Comparison of ENCODE assay signal across 13 cellular contexts in the genomic region with DNA sequence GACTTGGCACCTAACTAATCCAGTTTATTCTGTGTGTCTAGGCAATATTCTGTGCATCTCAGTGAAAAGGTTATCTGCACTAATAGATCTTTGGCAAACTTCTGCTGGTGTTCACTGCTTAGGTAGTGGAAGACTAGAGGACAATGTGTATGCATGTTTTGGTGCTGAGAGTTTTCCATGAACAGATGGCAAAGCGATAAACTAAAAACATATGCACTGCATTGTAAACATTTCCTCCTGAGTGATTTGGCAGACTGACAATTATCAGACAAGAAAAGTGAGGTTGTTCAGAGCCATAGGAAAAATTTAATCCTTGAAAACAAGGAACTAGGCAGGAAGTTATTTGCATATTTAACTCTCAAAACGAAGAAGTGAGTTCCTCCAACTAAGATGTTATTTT.
DNase-seq lines count a peak whose midpoint lies in the region; ATAC-seq, FAIRE-seq and TF ChIP-seq lines count a peak whose summit lies in the region.
"Had no signal": no experiment of that assay in that cellular context is flagged by ENCODE, and none has a peak within 500 bp of the region (broad histone marks: within the 10 kb centered on the region; RNA-seq: fewer than 3 reads in every experiment).

No MANE protein-coding gene starts in this region.

- FAIRE-seq in H1 (lab: Jason Lieb, UNC) = no peak
- FAIRE-seq: G401.6 had no signal

- H3K4me3 ChIP-seq in H1 (ENCODE audit: extremely low read depth in 1 of 4, insufficient read depth in 2 of 4, low read depth in 3 of 4, low read length in 4 of 4) (no peak overlapping the region), trophoblast cell (ENCODE audit: low read depth, low read length) (no peak overlapping the region), right atrium auricular region (no peak overlapping the region)

- H3K4me2 ChIP-seq in H1 (ENCODE audit: insufficient read depth in 1 of 2, low read depth in 2 of 2, low read length in 2 of 2) (no peak overlapping the region), trophoblast cell (ENCODE audit: low read length) (no peak overlapping the region)

- H2AFZ ChIP-seq in H1 (ENCODE audit: low read length) (peak overlapping the region; percentile 8; the same call in 1 of the 2 replicates), trophoblast cell (ENCODE audit: insufficient read depth, low read length, poor library complexity) (no peak overlapping the region)

- no peak overlapping the region for H4K12ac ChIP-seq in trophoblast cell (ENCODE audit: low read depth, low read length)

- H3K14ac ChIP-seq in H1 (ENCODE audit: insufficient read length) = no peak overlapping the region
- H3K14ac ChIP-seq in trophoblast cell (ENCODE audit: low read length) = no peak overlapping the region

- H3K36me3 ChIP-seq in H1 (ENCODE audit: control insufficient read depth in 2 of 4, insufficient read depth in 4 of 4, low read length in 3 of 4) = no peaks in the 10 kb centered on the region
- H3K36me3 ChIP-seq in trophoblast cell (ENCODE audit: control insufficient read depth in 1 of 2, insufficient read depth in 2 of 2, low read length in 2 of 2) = no peaks in the 10 kb centered on the region
- no peaks in the 10 kb centered on the region for H3K36me3 ChIP-seq in right atrium auricular region

- H4K5ac ChIP-seq in H1 (ENCODE audit: insufficient read length, low read depth, low read length) = no peak overlapping the region

- H3K9me3 ChIP-seq in H1 (ENCODE audit: insufficient read depth in 2 of 2, low read depth in 1 of 2, low read length in 1 of 2) (no peaks in the 10 kb centered on the region), trophoblast cell (ENCODE audit: insufficient read depth, low read depth, low read length) (no peaks in the 10 kb centered on the region), right atrium auricular region (no peaks in the 10 kb centered on the region)

- no peak overlapping the region for H3K4ac ChIP-seq in H1 (replicated peaks; ENCODE audit: insufficient read length, low read depth, low read length)
- H3K4ac ChIP-seq in trophoblast cell (ENCODE audit: low read depth, low read length) = no peak overlapping the region

- H3K4me1 ChIP-seq in H1 (replicated peaks in 1 of 4; ENCODE audit: control insufficient read depth in 3 of 4, insufficient read depth in 4 of 4, low read length in 3 of 4) (no peaks in the 10 kb centered on the region), trophoblast cell (ENCODE audit: control insufficient read depth in 1 of 2, insufficient read depth in 2 of 2, low read length in 2 of 2) (no peaks in the 10 kb centered on the region), right atrium auricular region (peaks cover 0 to 3% of the 10 kb centered on the region in 2 donors)

- H2BK15ac ChIP-seq in H1 (ENCODE audit: low read length) = no peak overlapping the region

- H2BK12ac ChIP-seq in H1 (ENCODE audit: low read depth, low read length) = no peak overlapping the region
- no peak overlapping the region for H2BK12ac ChIP-seq in trophoblast cell (ENCODE audit: low read length)

- H3K9ac ChIP-seq in H1 (replicated peaks in 1 of 4; ENCODE audit: extremely low read depth in 1 of 4, low read depth in 3 of 4, low read length in 3 of 4) (no peak overlapping the region), trophoblast cell (ENCODE audit: low read length) (no peak overlapping the region)

- H2BK20ac ChIP-seq in H1 (ENCODE audit: low read length) = no peak overlapping the region

- DNase-seq in NCI-H1417 (lab: John Stamatoyannopoulos, UW) (peak in 2 of 3 experiments; percentile 24 to 63), NCI-H1417 treated with DMSO at 0.1 percent for 48 hours (lab: John Stamatoyannopoulos, UW) (no peak), NCI-H69 (lab: John Stamatoyannopoulos, UW) (peak; percentile 96), H1 (ENCODE audit: low read depth in 1 of 2, low spot score in 2 of 2) (no peak), trophoblast cell (peak; percentile 55 to 85), right atrium auricular region (ENCODE audit: low spot score) (no peak)
- no peak for DNase-seq in activated naive CD4-positive, alpha-beta T cell treated with anti-CD3 and anti-CD28 coated beads, Interleukin-2, amount 50 U/mL, for 16 hours
- DNase-seq: activated CD4-positive, alpha-beta T cell treated with anti-CD3 and anti-CD28 coated beads, Interleukin-2, amount 10 ng/mL, durations not matched to agents 7 days and 5 days; activated gamma-delta T cell; natural killer cell had no signal

- H3K27ac ChIP-seq in H1 (ENCODE audit: low read depth, low read length) (no peak overlapping the region), trophoblast cell (ENCODE audit: low read depth, low read length) (no peak overlapping the region), right atrium auricular region (no peak overlapping the region)

- H4K91ac ChIP-seq in H1 (replicated peaks; ENCODE audit: insufficient read length, low read length) (no peak overlapping the region), trophoblast cell (ENCODE audit: low read depth, low read length) (no peak overlapping the region)

- H4K8ac ChIP-seq in H1 (ENCODE audit: extremely low read depth, insufficient read depth, low read length) = no peak overlapping the region
- no peak overlapping the region for H4K8ac ChIP-seq in trophoblast cell (ENCODE audit: low read depth, low read length)

- H2BK5ac ChIP-seq in H1 (ENCODE audit: low read depth, low read length) (no peak overlapping the region), trophoblast cell (ENCODE audit: low read depth, low read length, poor library complexity) (no peak overlapping the region)

- TF ChIP-seq CTCF in H1 (IDR thresholded peaks at IDR 0.05; ENCODE audit: control extremely low read depth in 1 of 3, insufficient read depth in 1 of 3, low read depth in 1 of 3, low read length in 3 of 3) = no peak
- TF ChIP-seq CTCF in right atrium auricular region (IDR thresholded peaks at IDR 0.05) = no peak

- ATAC-seq in HG03196 (IDR thresholded peaks at IDR 0.05; ENCODE audit: unreplicated experiment) = no peak
- ATAC-seq: natural killer cell; stimulated activated memory B cell treated with anti-CD40 and anti-IgM and Interleukin-4, amounts not matched to agents 10 μg/mL and 1 μg/mL and 100 μg/mL, for 72 hours had no signal

- H4K20me1 ChIP-seq in H1 (replicated peaks in 1 of 2; ENCODE audit: control insufficient read depth in 1 of 2, insufficient read depth in 2 of 2, low read length in 2 of 2) = no peaks in the 10 kb centered on the region

- 87% methylated on average over 2 of the region's 2 CpGs; no CpG with 5 or more reads in 1 of the 2 experiments for WGBS in H1 (ENCODE audit: extremely low coverage in 1 of 2, insufficient coverage in 1 of 2, insufficient read length in 1 of 2, insufficient replicate concordance in 2 of 2, low coverage in 1 of 2, low lambda C conversion rate in 2 of 2, missing lambda C conversion rate in 1 of 2), 2 experiments
- WGBS in trophoblast cell (ENCODE audit: extremely low coverage, insufficient coverage, insufficient read length) = no CpG with 5 or more reads among the region's 2 CpGs

- CTCF ChIA-PET in H1 (lab: Charles Lee; ENCODE audit: partially characterized antibody) = interaction anchor here (0.7 to 2.0 kb wide), 3 partner anchors 8 to 206 kb away, joined by 3 to 10 read pairs (median 3); no protein-coding TSS in a partner anchor

- H3K23me2 ChIP-seq in H1 (ENCODE audit: low read depth, low read length) = no peaks in the 10 kb centered on the region; the same call in 1 of the 2 replicates

- POLR2A ChIA-PET in H1 (lab: Charles Lee; ENCODE audit: partially characterized antibody) = no interaction called here

- no peak for TF ChIP-seq RAD21 in H1 (IDR thresholded peaks at IDR 0.05 in 1 of 2, conservative IDR thresholded peaks at IDR 0.05 in 1 of 2; ENCODE audit: low read depth in 2 of 2, low read length in 2 of 2)

- TF ChIP-seq EP300 in H1 (IDR thresholded peaks at IDR 0.05; ENCODE audit: borderline replicate concordance in 1 of 2, low read depth in 2 of 2, low read length in 2 of 2) = no peak

- H3K79me1 ChIP-seq in H1 (ENCODE audit: low read depth, low read length) = no peaks in the 10 kb centered on the region
- no peaks in the 10 kb centered on the region for H3K79me1 ChIP-seq in trophoblast cell (ENCODE audit: low read length)

- H3K79me2 ChIP-seq in H1 (ENCODE audit: control insufficient read depth in 1 of 2, insufficient read depth in 2 of 2, low read length in 2 of 2) (no peaks in the 10 kb centered on the region), trophoblast cell (ENCODE audit: control insufficient read depth, insufficient read depth, low read length, poor library complexity) (no peaks in the 10 kb centered on the region)

- no peak overlapping the region for H3K23ac ChIP-seq in H1 (ENCODE audit: insufficient read length)
- H3K23ac ChIP-seq in trophoblast cell (ENCODE audit: low read length) = no peak overlapping the region

- TF ChIP-seq POLR2A in H1 (IDR thresholded peaks at IDR 0.05; ENCODE audit: control extremely low read depth in 1 of 2, low read depth in 2 of 2, low read length in 2 of 2) = no peak

- no peak overlapping the region for H2AK5ac ChIP-seq in H1 (ENCODE audit: low read depth, low read length)
- H2AK5ac ChIP-seq in trophoblast cell (ENCODE audit: low read length) = no peak overlapping the region

- no peak overlapping the region for H3K18ac ChIP-seq in H1 (ENCODE audit: extremely low read depth, low read length)
- H3K18ac ChIP-seq in trophoblast cell (ENCODE audit: low read length) = no peak overlapping the region

- H2BK120ac ChIP-seq in H1 (replicated peaks; ENCODE audit: low read depth, low read length) (no peak overlapping the region), trophoblast cell (ENCODE audit: insufficient read depth, low read length, poor library complexity) (no peak overlapping the region)

- H3K56ac ChIP-seq in H1 (replicated peaks; ENCODE audit: insufficient read length, low read depth, low read length) = no peak overlapping the region

- H3K27me3 ChIP-seq in H1 (replicated peaks in 1 of 4; ENCODE audit: control insufficient read depth in 3 of 4, extremely low read depth in 1 of 4, insufficient read depth in 3 of 4, low read length in 3 of 4) = no peaks in the 10 kb centered on the region
- no peaks in the 10 kb centered on the region for H3K27me3 ChIP-seq in trophoblast cell (ENCODE audit: insufficient read depth, low read length)
- H3K27me3 ChIP-seq in right atrium auricular region = no peaks in the 10 kb centered on the region

TF ChIP-seq in H1, 55 proteins besides CTCF, POLR2A, EP300 and RAD21:
- TF ChIP-seq SAP30 (IDR thresholded peaks at IDR 0.05; ENCODE audit: insufficient read depth, insufficient replicate concordance, low read length) = no peak
- no peak for TF ChIP-seq JUND (IDR thresholded peaks at IDR 0.05; ENCODE audit: low read length)
- TF ChIP-seq SIX5 (IDR thresholded peaks at IDR 0.05; ENCODE audit: low read depth, low read length) = no peak
- TF ChIP-seq ASH2L (IDR thresholded peaks at IDR 0.05; ENCODE audit: low read length) = no peak
- no peak for TF ChIP-seq KDM1A (IDR thresholded peaks at IDR 0.05; ENCODE audit: borderline replicate concordance, low read length)
- TF ChIP-seq TAF7 (optimal IDR thresholded peaks at IDR 0.05; ENCODE audit: borderline replicate concordance, low read depth, low read length) = no peak
- TF ChIP-seq CTBP2 (IDR thresholded peaks at IDR 0.05; ENCODE audit: borderline replicate concordance, insufficient read depth, insufficient read length, low read length) = no peak
- no peak for TF ChIP-seq JUN (IDR thresholded peaks at IDR 0.05; ENCODE audit: low read depth, low read length)
- no peak for TF ChIP-seq BCL11A (IDR thresholded peaks at IDR 0.05; ENCODE audit: low read depth in 2 of 2, low read length in 2 of 2)

Comparison
In these comparisons a context has a peak if more than half of its experiments do, and no peak if none do; other contexts are left out.
1. DNase-seq: peak in NCI-H1417 (2 of 3), NCI-H69 (single experiment) and trophoblast cell (2 of 2); none in NCI-H1417 treated with DMSO at 0.1 percent for 48 hours (single experiment), H1 (0 of 2), right atrium auricular region (single experiment) and activated naive CD4-positive, alpha-beta T cell treated with anti-CD3 and anti-CD28 coated beads, Interleukin-2, amount 50 U/mL, for 16 hours (single experiment).